Comparison of ENCODE assay signal across 15 cellular contexts in the genomic region with DNA sequence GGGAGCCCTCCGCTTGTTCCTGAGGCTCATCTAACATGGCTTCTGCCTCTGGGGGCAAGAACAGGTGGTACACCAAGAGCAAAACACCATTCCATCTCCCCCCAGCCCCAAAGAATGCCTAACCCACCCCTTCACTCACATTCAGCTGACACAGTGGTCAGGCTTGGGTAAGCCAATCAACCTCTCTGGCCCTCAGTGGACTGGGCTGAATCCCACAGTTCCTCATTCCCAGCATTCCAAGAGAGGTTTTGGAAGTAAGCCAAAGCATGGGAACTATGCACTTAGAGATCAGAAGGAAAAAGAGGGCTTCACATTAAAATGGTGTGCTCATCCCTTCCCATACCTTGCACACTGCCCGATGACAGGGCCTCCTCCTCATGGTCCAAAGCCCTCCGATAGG. TPM values are rescaled to one million over a fixed set of nuclear protein-coding genes. Genes with fewer than 3 reads are reported as not detected.
A peak's percentile ranks its signal among the peaks of the same experiment; 100 is the strongest.
DNase-seq lines count a peak whose midpoint lies in the region; ATAC-seq and TF ChIP-seq lines count a peak whose summit lies in the region.
"Had no signal": no experiment of that assay in that cellular context is flagged by ENCODE, and none has a peak within 500 bp of the region (broad histone marks: within the 10 kb centered on the region; RNA-seq: fewer than 3 reads in every experiment).

No MANE protein-coding gene starts in this region.

- H2BK20ac ChIP-seq in IMR-90 (ENCODE audit: low read depth, low read length): peak overlapping the region; percentile 55; the same call in 1 of the 2 replicates

- H3K18ac ChIP-seq in IMR-90 (ENCODE audit: low read depth, low read length): no peak overlapping the region

- H3K9me1 ChIP-seq in IMR-90 (ENCODE audit: insufficient read depth, low read length): peaks cover 13% of the 10 kb centered on the region

- no peak overlapping the region for H3K9ac ChIP-seq in IMR-90 (ENCODE audit: low read depth, low read length)
- H3K9ac ChIP-seq: BLaER1 treated with 17β-estradiol and CSF1 and Interleukin-3, amounts not matched to agents 10 nM and 100 nM had no signal

- dilution Hi-C loops in IMR-90 (cut with HindIII; ENCODE audit: low sequenced_read_pairs, unreplicated experiment): no loop called here

- H3K14ac ChIP-seq in IMR-90 (replicated peaks; ENCODE audit: low read depth, low read length): peak overlapping the region; percentile 13; the same call in 1 of the 2 replicates

- TF ChIP-seq RAD21 in IMR-90 (IDR thresholded peaks at IDR 0.05; ENCODE audit: low read length): no peak

- peak overlapping the region; percentile 85 for H2AK5ac ChIP-seq in IMR-90 (ENCODE audit: low read depth, low read length)

- H2AFZ ChIP-seq in IMR-90 (replicated peaks; ENCODE audit: low read length, poor library complexity): peak overlapping the region; percentile 58

- H4K8ac ChIP-seq in IMR-90 (ENCODE audit: low read depth in 2 of 2, low read length in 2 of 2): peak overlapping the region; percentile 29 to 44; a peak in 2 of 4 replicates

- H4K91ac ChIP-seq in IMR-90 (ENCODE audit: insufficient read depth, low read depth, low read length): peak overlapping the region; percentile 54

- intact Hi-C loops in IMR-90 (cut with micrococcal nuclease) (no loop called here), right lobe of liver (cut with DNase I) (no loop called here)

- DNase-seq in AG10803 (ENCODE audit: low read depth) (peak; percentile 65), IMR-90 (peak; percentile 60), dermis blood vessel endothelial cell (peak; percentile 48), right lobe of liver (no peak), GF-D8 (lab: John Stamatoyannopoulos, UW) (no peak)
- DNase-seq: gastrocnemius medialis, left colon, NCI-H2171 treated with DMSO at 0.1 percent for 48 hours, occipital lobe had no signal

- peaks cover 4% of the 10 kb centered on the region; the same call in 1 of the 2 replicates for H4K20me1 ChIP-seq in IMR-90 (ENCODE audit: insufficient read depth, low read length)

- H3K4me2 ChIP-seq in IMR-90 (ENCODE audit: low read depth, low read length): peak overlapping the region; percentile 11; the same call in 1 of the 2 replicates
- H3K4me2 ChIP-seq: BLaER1 treated with 17β-estradiol and CSF1 and Interleukin-3, amounts not matched to agents 10 nM and 100 nM had no signal

- H3K27ac ChIP-seq in IMR-90 (ENCODE audit: insufficient read depth, low read length) (peak overlapping the region; percentile 26; the same call in 1 of the 2 replicates), right lobe of liver (no peak overlapping the region)
- H3K27ac ChIP-seq: BLaER1 treated with 17β-estradiol and CSF1 and Interleukin-3, amounts not matched to agents 10 nM and 100 nM; coronary artery; gastrocnemius medialis had no signal

- peak overlapping the region; percentile 8; the same call in 1 of the 2 replicates for H3K23ac ChIP-seq in IMR-90 (ENCODE audit: low read depth, low read length)

- H3K9me3 ChIP-seq in IMR-90 (ENCODE audit: control insufficient read depth, insufficient read depth, low read length) (no peaks in the 10 kb centered on the region), right lobe of liver (no peaks in the 10 kb centered on the region)
- H3K9me3 ChIP-seq: BLaER1 treated with 17β-estradiol and CSF1 and Interleukin-3, amounts not matched to agents 10 nM and 100 nM; gastrocnemius medialis had no signal

- TF ChIP-seq CTCF in AG10803 (conservative IDR thresholded peaks at IDR 0.05; ENCODE audit: low read length) (no peak), IMR-90 (conservative IDR thresholded peaks at IDR 0.05; ENCODE audit: low read depth, low read length) (no peak), right lobe of liver (IDR thresholded peaks at IDR 0.05) (no peak)

- TF ChIP-seq POLR2A in IMR-90 (IDR thresholded peaks at IDR 0.05; ENCODE audit: low read depth, low read length) (no peak), right lobe of liver (IDR thresholded peaks at IDR 0.05) (no peak)

- H3K27me3 ChIP-seq in IMR-90 (ENCODE audit: control insufficient read depth, insufficient read depth, low read length) (no peaks in the 10 kb centered on the region), right lobe of liver (no peaks in the 10 kb centered on the region)
- H3K27me3 ChIP-seq: BLaER1 treated with 17β-estradiol and CSF1 and Interleukin-3, amounts not matched to agents 10 nM and 100 nM; gastrocnemius medialis had no signal

- in situ Hi-C loops in IMR-90 (cut with MboI; ENCODE audit: low sequenced_read_pairs): no loop called here

- H3K36me3 ChIP-seq in IMR-90 (ENCODE audit: control insufficient read depth, insufficient read depth, low read length) (peaks cover 17% of the 10 kb centered on the region), right lobe of liver (peaks cover 0 to 38% (median 9%) of the 10 kb centered on the region in 4 donors)

- peak overlapping the region; percentile 46 for H2BK5ac ChIP-seq in IMR-90 (ENCODE audit: low read depth, low read length, poor library complexity, severe bottlenecking)

- H2BK15ac ChIP-seq in IMR-90 (ENCODE audit: low read depth, low read length): no peak overlapping the region

- no TSS peak for BruUV-seq in IMR-90 (replicated peaks; lab: Mats Ljungman, UMichigan)

- no CpG with 5 or more reads among the region's 3 CpGs for WGBS in IMR-90 (ENCODE audit: extremely low coverage in 2 of 2, insufficient read length in 1 of 2), 2 experiments
- no CpG with 5 or more reads among the region's 3 CpGs for WGBS in right lobe of liver (ENCODE audit: insufficient coverage, low coverage, low lambda C conversion rate, missing lambda C conversion rate)

- H4K5ac ChIP-seq in IMR-90 (ENCODE audit: low read depth, low read length): peak overlapping the region; percentile 37; the same call in 1 of the 2 replicates

- POLR2A ChIA-PET in IMR-90 (lab: Charles Lee; ENCODE audit: unreplicated experiment): no interaction called here

- peak overlapping the region; percentile 52; the same call in 1 of the 2 replicates for H2BK120ac ChIP-seq in IMR-90 (ENCODE audit: low read depth, low read length)

- H3K56ac ChIP-seq in IMR-90 (ENCODE audit: extremely low read depth, insufficient read depth, low read length): no peak overlapping the region

- CTCF ChIA-PET in IMR-90 (lab: Yijun Ruan, JAX): no interaction called here

- H3K4ac ChIP-seq in IMR-90 (ENCODE audit: low read depth, low read length): peak overlapping the region; percentile 88

- H3K4me3 ChIP-seq in AG10803 (ENCODE audit: low read length) (no peak overlapping the region), IMR-90 (ENCODE audit: insufficient read depth, low read depth, low read length) (no peak overlapping the region), right lobe of liver (no peak overlapping the region)
- H3K4me3 ChIP-seq: BLaER1 treated with 17β-estradiol and CSF1 and Interleukin-3, amounts not matched to agents 10 nM and 100 nM; coronary artery; gastrocnemius medialis had no signal

- ATAC-seq in IMR-90 (ENCODE audit: low read depth): peak; percentile 96
- peak in 3 of 4 donors; percentile 21 to 52 (median 31) for ATAC-seq in right lobe of liver
- ATAC-seq in HG02610 (IDR thresholded peaks at IDR 0.05; ENCODE audit: unreplicated experiment): no peak
- no peak for ATAC-seq in HG02759 (IDR thresholded peaks at IDR 0.05; ENCODE audit: unreplicated experiment)
- ATAC-seq in GM18858 (IDR thresholded peaks at IDR 0.05; ENCODE audit: unreplicated experiment): no peak
- ATAC-seq: activated naive CD4-positive, alpha-beta T cell treated with anti-CD3 and anti-CD28 coated beads, Interleukin-2, amount 50 U/mL, for 72 hours; gastrocnemius medialis; left colon had no signal

- H3K4me1 ChIP-seq in IMR-90 (ENCODE audit: control insufficient read depth, insufficient read depth, low read length) (peaks cover 7% of the 10 kb centered on the region), right lobe of liver (no peaks in the 10 kb centered on the region)
- H3K4me1 ChIP-seq: gastrocnemius medialis had no signal

- peaks cover 8 to 33% of the 10 kb centered on the region in 2 experiments; a peak in 3 of 4 replicates for H3K79me1 ChIP-seq in IMR-90 (ENCODE audit: low read depth in 1 of 2, low read length in 2 of 2)

- peak overlapping the region; percentile 60 for H2AK9ac ChIP-seq in IMR-90 (replicated peaks; ENCODE audit: low read depth, low read length, poor library complexity)

TF ChIP-seq in IMR-90, 13 proteins besides CTCF, POLR2A, EP300 and RAD21 (continues in another document):
- TF ChIP-seq BHLHE40 (IDR thresholded peaks at IDR 0.05; ENCODE audit: low read depth, low read length) (no peak), RFX5 (IDR thresholded peaks at IDR 0.05; ENCODE audit: low read depth, low read length) (no peak), NFE2L2 (IDR thresholded peaks at IDR 0.05; ENCODE audit: low read depth, low read length) (no peak)

RNA-seq across cellular contexts. Expression of a gene that starts 7.8 kb away (rescaled TPM):
- total RNA-seq in IMR-90 (2012; rRNA removed) (27.5 and 28.7 TPM in 2 replicates), dermis blood vessel endothelial cell (65.9 and 86.0 TPM in 2 replicates), right lobe of liver (10 to 100 TPM in 4 of 6 experiments, 1 to 10 TPM in 2; 7.2 to 13.8 (median 11.0) TPM)
- polyA plus RNA-seq in IMR-90 (2012; rRNA removed): 77.9 and 78.9 TPM in 2 replicates
- polyA plus RNA-seq in IMR-90 (2012; cell fraction: cytosol; rRNA removed): 51.4 and 88.9 TPM in 2 replicates
- polyA plus RNA-seq in IMR-90 (2012; cell fraction: nucleus; rRNA removed; ENCODE audit: low replicate concordance): 62.4 and 74.4 TPM in 2 replicates

RNA-seq across cellular contexts. Expression of a gene that starts 11.1 kb away (rescaled TPM):
- 21.7 and 22.4 TPM in 2 replicates for total RNA-seq in IMR-90 (2012; rRNA removed)
- polyA plus RNA-seq in IMR-90 (2012; rRNA removed): 57.4 and 63.2 TPM in 2 replicates
- polyA plus RNA-seq in IMR-90 (2012; cell fraction: cytosol; rRNA removed): 35.2 and 70.5 TPM in 2 replicates
- 149 and 192 TPM in 2 replicates for polyA plus RNA-seq in IMR-90 (2012; cell fraction: nucleus; rRNA removed; ENCODE audit: low replicate concordance)
- 31.9 and 32.0 TPM in 2 replicates for total RNA-seq in dermis blood vessel endothelial cell
- 10 to 100 TPM; 11.5 to 37.8 (median 13.1) TPM for total RNA-seq in right lobe of liver

RNA-seq across cellular contexts. Expression of a gene that starts 13.2 kb away (rescaled TPM):
- total RNA-seq in IMR-90 (2012; rRNA removed) (46.1 and 47.0 TPM in 2 replicates), dermis blood vessel endothelial cell (23.5 and 29.9 TPM in 2 replicates), right lobe of liver (10 to 100 TPM; 36.0 to 76.6 (median 48.9) TPM)
- 62.6 and 69.7 TPM in 2 replicates for polyA plus RNA-seq in IMR-90 (2012; rRNA removed)
- polyA plus RNA-seq in IMR-90 (2012; cell fraction: cytosol; rRNA removed): 65.0 and 142 TPM in 2 replicates
- 65.0 and 66.5 TPM in 2 replicates for polyA plus RNA-seq in IMR-90 (2012; cell fraction: nucleus; rRNA removed; ENCODE audit: low replicate concordance)

RNA-seq across cellular contexts. Expression of a gene that starts 35.4 kb away (rescaled TPM):
- total RNA-seq in IMR-90 (2012; rRNA removed) (55.5 and 60.8 TPM in 2 replicates), dermis blood vessel endothelial cell (10.6 and 47.7 TPM in 2 replicates), right lobe of liver (10 to 100 TPM in 4 of 6 experiments, 1 to 10 TPM in 2; 8.4 to 14.1 (median 11.3) TPM)
- polyA plus RNA-seq in IMR-90 (2012; rRNA removed): 40.3 and 47.3 TPM in 2 replicates
- 11.7 and 27.3 TPM in 2 replicates for polyA plus RNA-seq in IMR-90 (2012; cell fraction: cytosol; rRNA removed)
- 39.8 and 75.8 TPM in 2 replicates for polyA plus RNA-seq in IMR-90 (2012; cell fraction: nucleus; rRNA removed; ENCODE audit: low replicate concordance)

RNA-seq across cellular contexts. Expression of a gene that starts 50.5 kb away (rescaled TPM):
- total RNA-seq in IMR-90 (2012; rRNA removed) (2.2 and 2.8 TPM in 2 replicates), dermis blood vessel endothelial cell (4.7 and 8.3 TPM in 2 replicates), right lobe of liver (1 to 10 TPM; 1.5 to 7.3 (median 4.2) TPM)
- polyA plus RNA-seq in IMR-90 (2012; rRNA removed): 5.9 and 6.8 TPM in 2 replicates
- 0.62 and 0.75 TPM in 2 replicates for polyA plus RNA-seq in IMR-90 (2012; cell fraction: cytosol; rRNA removed)
- polyA plus RNA-seq in IMR-90 (2012; cell fraction: nucleus; rRNA removed; ENCODE audit: low replicate concordance): 23.4 and 50.7 TPM in 2 replicates

Comparison
In these comparisons a context has a peak if more than half of its experiments do, and no peak if none do; other contexts are left out.
1. DNase-seq: peak in AG10803 (single experiment), IMR-90 (single experiment) and dermis blood vessel endothelial cell (single experiment); none in right lobe of liver (0 of 3) and GF-D8 (single experiment).
2. ATAC-seq: peak in IMR-90 (single experiment) and right lobe of liver (3 of 4); none in HG02610 (single experiment), HG02759 (single experiment) and GM18858 (single experiment).